In genomic region chr2:208356420-208356819, GRCh38 we compare ENCODE assay signal across 8 cellular contexts. TPM values are rescaled to one million over a fixed set of nuclear protein-coding genes. Genes with fewer than 3 reads are reported as not detected.
DNase-seq lines count a peak whose midpoint lies in the region; ATAC-seq, FAIRE-seq and TF ChIP-seq lines count a peak whose summit lies in the region.
"Not testable (repeated sequence)": the region's sequence is repeated elsewhere in the genome, so short reads cannot be mapped to it uniquely, and the experiment has no call there.
"Had no signal": no experiment of that assay in that cellular context is flagged by ENCODE, and none has a peak within 500 bp of the region (broad histone marks: within the 10 kb centered on the region; RNA-seq: fewer than 3 reads in every experiment).

No MANE protein-coding gene starts in this region.

- peaks cover 31% of the 10 kb centered on the region for H3K36me3 ChIP-seq in CD8-positive, alpha-beta T cell (ENCODE audit: insufficient read depth, low read length)
- H3K36me3 ChIP-seq in K562 (ENCODE audit: control insufficient read depth, insufficient read depth, low read length), result peaks cover 52% of the 10 kb centered on the region
- H3K36me3 ChIP-seq in right lobe of liver, result not testable (repeated sequence)
- peaks cover 42% of the 10 kb centered on the region for H3K36me3 ChIP-seq in neutrophil
- peaks cover 22 to 40% (median 33%) of the 10 kb centered on the region in 5 donors for H3K36me3 ChIP-seq in subcutaneous abdominal adipose tissue (ENCODE audit: control insufficient read depth in 5 of 5, insufficient read depth in 5 of 5, low read length in 5 of 5)

- H3K36me3 Mint-ChIP-seq in CD8-positive, alpha-beta T cell, result peaks cover 63% of the 10 kb centered on the region
- H3K36me3 Mint-ChIP-seq in T-cell, result peaks cover 45% of the 10 kb centered on the region

- not testable (repeated sequence) for TF ChIP-seq RAD21 in K562 (CRISPR knock-in tag; conservative IDR thresholded peaks at IDR 0.05 in 1 of 2, IDR thresholded peaks at IDR 0.05 in 1 of 2)

- H3K27ac ChIP-seq in CD8-positive, alpha-beta T cell (ENCODE audit: low read depth, low read length); K562 (ENCODE audit: extremely low read depth, low read depth, low read length): not testable (repeated sequence)
- peak overlapping the region in 2 of 3 donors; percentile 61 to 86 for H3K27ac ChIP-seq in right lobe of liver
- peak overlapping the region; percentile 72 for H3K27ac ChIP-seq in neutrophil
- H3K27ac ChIP-seq in subcutaneous abdominal adipose tissue (ENCODE audit: low read depth, low read length), result peak overlapping the region; percentile 74

- not testable (repeated sequence) for ATAC-seq in CD8-positive, alpha-beta T cell; T-cell (replicated peaks in 1 of 4); K562; right lobe of liver

- not testable (repeated sequence) for H3K9me1 ChIP-seq in K562 (ENCODE audit: control insufficient read depth, insufficient read depth, low read length)

- TF ChIP-seq POLR2A in K562 (conservative IDR thresholded peaks at IDR 0.05); right lobe of liver (IDR thresholded peaks at IDR 0.05): not testable (repeated sequence)

- not testable (repeated sequence) for H3K27me3 ChIP-seq in CD8-positive, alpha-beta T cell (ENCODE audit: insufficient read depth, low read length); K562 (ENCODE audit: control insufficient read depth in 2 of 2, insufficient read depth in 2 of 2, low read length in 2 of 2); right lobe of liver; neutrophil; subcutaneous abdominal adipose tissue (ENCODE audit: control insufficient read depth in 5 of 5, insufficient read depth in 4 of 5, low read length in 5 of 5)

- H3K4me2 ChIP-seq in K562 (ENCODE audit: insufficient read depth, low read length), result not testable (repeated sequence)

- not testable (repeated sequence) for H3K4me1 ChIP-seq in CD8-positive, alpha-beta T cell (ENCODE audit: insufficient read depth, low read length); K562 (replicated peaks in 1 of 2; ENCODE audit: control insufficient read depth in 2 of 2, insufficient read depth in 2 of 2, low read length in 2 of 2)
- H3K4me1 ChIP-seq in right lobe of liver (peaks cover 0 to 60% (median 15%) of the 10 kb centered on the region in 4 donors), neutrophil (ENCODE audit: control insufficient read depth in 1 of 2, insufficient read depth in 1 of 2, low read depth in 1 of 2, low read length in 1 of 2) (peaks cover 15 to 65% of the 10 kb centered on the region in 2 experiments), subcutaneous abdominal adipose tissue (ENCODE audit: control insufficient read depth in 5 of 5, insufficient read depth in 5 of 5, low read length in 5 of 5) (peaks cover 0 to 34% (median 13%) of the 10 kb centered on the region in 5 donors)

- not testable (repeated sequence) for H3K4me3 Mint-ChIP-seq in CD8-positive, alpha-beta T cell; T-cell

- not testable (repeated sequence) for H3K9me3 ChIP-seq in CD8-positive, alpha-beta T cell (ENCODE audit: low read length); K562 (replicated peaks; ENCODE audit: control insufficient read depth, insufficient read depth, low read depth, low read length); right lobe of liver; neutrophil; subcutaneous abdominal adipose tissue (ENCODE audit: control insufficient read depth in 5 of 5, low read length in 5 of 5)

- H2AFZ ChIP-seq in K562 (ENCODE audit: low read depth, low read length), result not testable (repeated sequence)

- not testable (repeated sequence) for FAIRE-seq in K562 (lab: Jason Lieb, UNC)

- POLR2A ChIA-PET in CD8-positive, alpha-beta T cell (lab: Charles Lee); T-cell (lab: Charles Lee): not testable (repeated sequence)
- POLR2A ChIA-PET in K562 (lab: Yijun Ruan, JAX), result interaction anchor here (1.0 kb wide), 1 partner anchor 9 kb away, joined by 3 read pairs; no protein-coding TSS in a partner anchor

- TF ChIP-seq CTCF in CD8-positive, alpha-beta T cell (IDR thresholded peaks at IDR 0.05); K562 (IDR thresholded peaks at IDR 0.05 in 2 of 3, conservative IDR thresholded peaks at IDR 0.05 in 1 of 3; ENCODE audit: insufficient read depth in 2 of 3, low read depth in 1 of 3, low read length in 3 of 3); right lobe of liver (IDR thresholded peaks at IDR 0.05); neutrophil (IDR thresholded peaks at IDR 0.05): not testable (repeated sequence)

- in situ Hi-C loops in K562 (cut with MboI), result not testable (repeated sequence)

- H4K20me1 ChIP-seq in K562 (replicated peaks; ENCODE audit: control insufficient read depth, insufficient read depth, low read length), result not testable (repeated sequence)

- not testable (repeated sequence) for TF ChIP-seq EP300 in K562 (IDR thresholded peaks at IDR 0.05; ENCODE audit: low read length)

- H3K27me3 Mint-ChIP-seq in CD8-positive, alpha-beta T cell (ENCODE audit: low read depth); T-cell: not testable (repeated sequence)

- CTCF ChIA-PET in CD8-positive, alpha-beta T cell (lab: Charles Lee); T-cell (lab: Charles Lee); K562 (lab: Yijun Ruan, JAX; ENCODE audit: low intra/inter-chr PET ratio): not testable (repeated sequence)

- not testable (repeated sequence) for H3K9me3 Mint-ChIP-seq in CD8-positive, alpha-beta T cell; T-cell

- H3K27ac Mint-ChIP-seq in CD8-positive, alpha-beta T cell, result peak overlapping the region; percentile 79
- peak overlapping the region; percentile 46 to 59 for H3K27ac Mint-ChIP-seq in T-cell

- H3K4me1 Mint-ChIP-seq in CD8-positive, alpha-beta T cell (ENCODE audit: low read depth); T-cell: not testable (repeated sequence)

- 90% methylated on average over 2 of the region's 3 CpGs for WGBS in K562 (ENCODE audit: insufficient coverage, low coverage, missing lambda C conversion rate)
- 18% methylated on average over 2 of the region's 3 CpGs for WGBS in right lobe of liver (ENCODE audit: insufficient coverage, low coverage, low lambda C conversion rate, missing lambda C conversion rate)

- intact Hi-C loops in CD8-positive, alpha-beta T cell (cut with DNase I, micrococcal nuclease); K562 (cut with micrococcal nuclease); right lobe of liver (cut with DNase I): not testable (repeated sequence)

- not testable (repeated sequence) for DNase-seq in CD8-positive, alpha-beta T cell; T-cell; K562 (ENCODE audit: extremely low read depth in 1 of 4, low spot score in 3 of 4); right lobe of liver
- DNase-seq in fibroblast of peridontal ligament (ENCODE audit: extremely low read depth), result peak; percentile 10

- not testable (repeated sequence) for H3K4me3 ChIP-seq in CD8-positive, alpha-beta T cell (ENCODE audit: low read depth, low read length); K562; right lobe of liver; neutrophil (ENCODE audit: low read depth in 1 of 2, low read length in 1 of 2); subcutaneous abdominal adipose tissue (ENCODE audit: low read depth in 1 of 5, low read length in 5 of 5)

- H3K9ac ChIP-seq in K562 (ENCODE audit: insufficient read depth in 1 of 2, low read depth in 2 of 2, low read length in 2 of 2), result not testable (repeated sequence)
- peak overlapping the region in 1 of 5 donors; percentile 17 for H3K9ac ChIP-seq in subcutaneous abdominal adipose tissue (ENCODE audit: low read length in 5 of 5)

- not testable (repeated sequence) for H3K79me2 ChIP-seq in K562 (ENCODE audit: control insufficient read depth, insufficient read depth, low read length)

- BruUV-seq in K562 (replicated peaks; lab: Mats Ljungman, UMichigan), result TSS peak; percentile 25

RNA-seq across cellular contexts. Expression of gene PTH2R, which starts 50.2 kb away (rescaled TPM):
- not detected for total RNA-seq in CD8-positive, alpha-beta T cell
- total RNA-seq in T-cell, result under 1 TPM in 1 of 5 donors, not detected in 4; 0.20 TPM
- total RNA-seq in K562 (2011; cell fraction: chromatin; rRNA removed; ENCODE audit: low replicate concordance), result 5.3 and 15.2 TPM in 2 replicates
- 1.8 and 3.0 TPM in 2 replicates for total RNA-seq in K562 (2011; cell fraction: nucleolus; rRNA removed)
- 3.2 and 5.5 TPM in 2 replicates for total RNA-seq in K562 (2011; cell fraction: nucleoplasm; rRNA removed)
- total RNA-seq in K562 (2014; rRNA removed), result 2.7 and 4.0 TPM in 2 replicates
- total RNA-seq in K562 (2014; rRNA removed; fragmentation: Illumina TruSeq; extraction: Trizol), result 5.8 and 6.4 TPM in 2 replicates
- total RNA-seq in K562 (2015; rRNA removed; fragmentation: Illumina TruSeq; extraction: Trizol), result 8.1 and 8.8 TPM in 2 replicates
- total RNA-seq in K562 (2021), result 6.0 and 6.5 TPM in 2 replicates
- 3.4 and 6.0 TPM in 2 replicates for polyA plus RNA-seq in K562 (2011; rRNA removed)
- 0.28 and 1.9 TPM in 2 replicates for polyA plus RNA-seq in K562 (2011; cell fraction: cytosol; rRNA removed)
- polyA plus RNA-seq in K562 (2011; cell fraction: nucleus; rRNA removed), result 1.6 and 5.0 TPM in 2 replicates
- polyA plus RNA-seq in K562 (2012), result 3.8 and 7.3 TPM in 2 replicates
- polyA plus RNA-seq in K562 (2014; fragmentation: Illumina TruSeq; extraction: Trizol), result 4.6 and 4.9 TPM in 2 replicates
- 1 to 10 TPM; 2.7 to 3.4 TPM for polyA plus RNA-seq in K562 (2014; fragmentation: Nextera tagmentation; extraction: Ambion mirVana)
- polyA plus RNA-seq in K562 (2014; rRNA removed), result 2.3 and 4.2 TPM in 2 replicates
- polyA minus RNA-seq in K562 (2011; rRNA and poly(A)+ RNA removed), result 4.0 and 9.1 TPM in 2 replicates
- polyA minus RNA-seq in K562 (2011; cell fraction: cytosol; rRNA and poly(A)+ RNA removed), result 2.8 TPM in 1 of 2 replicates, not detected in the other
- 3.0 and 15.1 TPM in 2 replicates for polyA minus RNA-seq in K562 (2011; cell fraction: nucleus; rRNA and poly(A)+ RNA removed)
- under 1 TPM in 3 of 6 experiments, not detected in 3; 0.07 to 0.19 (median 0.16) TPM for total RNA-seq in right lobe of liver
- polyA plus RNA-seq: A549 had no signal
